ENCODE assay signal across 14 cellular contexts in genomic region chr22:31615481-31615840, GRCh38. TPM values are rescaled to one million over a fixed set of nuclear protein-coding genes. Genes with fewer than 3 reads are reported as not detected.
DNase-seq lines count a peak whose midpoint lies in the region; ATAC-seq and TF ChIP-seq lines count a peak whose summit lies in the region.
"Had no signal": no experiment of that assay in that cellular context is flagged by ENCODE, and none has a peak within 500 bp of the region (broad histone marks: within the 10 kb centered on the region; RNA-seq: fewer than 3 reads in every experiment).

No MANE protein-coding gene starts in this region.

- TF ChIP-seq CTCF in CD4-positive, alpha-beta T cell (IDR thresholded peaks at IDR 0.05) = no peak
- no peak for TF ChIP-seq CTCF in H9 (conservative IDR thresholded peaks at IDR 0.05)
- TF ChIP-seq CTCF in natural killer cell (IDR thresholded peaks at IDR 0.05) = no peak
- no peak for TF ChIP-seq CTCF in colonic mucosa (IDR thresholded peaks at IDR 0.05)

- H3K56ac ChIP-seq in H9 (ENCODE audit: insufficient read length, low read depth, low read length) = no peak overlapping the region

- H4K20me1 ChIP-seq in H9 (ENCODE audit: control insufficient read depth, insufficient read depth, insufficient read length) = no peaks in the 10 kb centered on the region

- CTCF ChIA-PET in CD4-positive, alpha-beta T cell (lab: Charles Lee) = no interaction called here

- ATAC-seq in CD4-positive, alpha-beta T cell (ENCODE audit: poor library complexity) = no peak
- ATAC-seq in activated naive CD8-positive, alpha-beta T cell treated with anti-CD3 and anti-CD28 coated beads, Interleukin-2, amount 10 ng/mL, durations not matched to agents 7 days and 5 days (ENCODE audit: low read depth) = no peak
- ATAC-seq in natural killer cell (no peak), HG02970 (IDR thresholded peaks at IDR 0.05; ENCODE audit: low FRiP score, unreplicated experiment) (no peak)

- no peaks in the 10 kb centered on the region for H3K79me2 ChIP-seq in H9 (ENCODE audit: insufficient read depth, low read length)

- H3K4me3 ChIP-seq in colonic mucosa = no peak overlapping the region
- H3K4me3 ChIP-seq: ascending aorta, thoracic aorta had no signal

- H3K79me1 ChIP-seq in H9 (ENCODE audit: insufficient read depth, low read depth, low read length, poor library complexity, severe bottlenecking) = no peaks in the 10 kb centered on the region

- H4K91ac ChIP-seq in H9 (ENCODE audit: insufficient read length, low read depth, low read length) = no peak overlapping the region

- H3K14ac ChIP-seq in H9 (ENCODE audit: insufficient read depth, low read length) = no peak overlapping the region; the same call in 1 of the 2 replicates

- no peak overlapping the region for H2BK15ac ChIP-seq in H9 (ENCODE audit: low read depth, low read length)

- no peak overlapping the region for H2AK5ac ChIP-seq in H9 (ENCODE audit: insufficient read length, low read length)

- H3K23me2 ChIP-seq in H9 (ENCODE audit: insufficient read length, low read depth, low read length, poor library complexity, severe bottlenecking) = no peaks in the 10 kb centered on the region

- no peak overlapping the region for H3K9ac ChIP-seq in H9 (ENCODE audit: extremely low read depth, insufficient read length, low read length)
- H3K9ac ChIP-seq in colonic mucosa (ENCODE audit: low read depth in 2 of 2, low read length in 2 of 2) = no peak overlapping the region

- H3K9me3 Mint-ChIP-seq in CD4-positive, alpha-beta T cell = no peaks in the 10 kb centered on the region
- no peaks in the 10 kb centered on the region; a peak in 1 of 5 replicates for H3K9me3 Mint-ChIP-seq in H9
- no peaks in the 10 kb centered on the region for H3K9me3 Mint-ChIP-seq in activated naive CD8-positive, alpha-beta T cell treated with anti-CD3 and anti-CD28 coated beads, Interleukin-2, amount 10 ng/mL, durations not matched to agents 7 days and 5 days
- H3K9me3 Mint-ChIP-seq in natural killer cell = no peaks in the 10 kb centered on the region

- H3K36me3 ChIP-seq in colonic mucosa = no peaks in the 10 kb centered on the region

- WGBS in H9 (ENCODE audit: extremely low coverage, insufficient read length, low lambda C conversion rate) = no CpG with 5 or more reads among the region's 4 CpGs

- H4K5ac ChIP-seq in H9 (ENCODE audit: insufficient read length, low read depth, low read length) = no peak overlapping the region

- H3K27me3 ChIP-seq in CD4-positive, alpha-beta T cell (ENCODE audit: control insufficient read depth, insufficient read depth, low read length) = no peaks in the 10 kb centered on the region
- H3K27me3 ChIP-seq in H9 (ENCODE audit: insufficient read depth, low read length) = no peaks in the 10 kb centered on the region
- H3K27me3 ChIP-seq in colonic mucosa = no peaks in the 10 kb centered on the region
- H3K27me3 ChIP-seq: ascending aorta had no signal

- H3K4me1 ChIP-seq in H9 (ENCODE audit: insufficient read depth, low read length) (no peaks in the 10 kb centered on the region), colonic mucosa (peaks cover 8% of the 10 kb centered on the region)
- H3K4me1 ChIP-seq: ascending aorta had no signal

- peak overlapping the region; percentile 53 for H3K27ac ChIP-seq in CD4-positive, alpha-beta T cell (ENCODE audit: low read depth, low read length)
- H3K27ac ChIP-seq in H9 (ENCODE audit: insufficient read length, low read depth, low read length) (no peak overlapping the region), colonic mucosa (no peak overlapping the region)
- H3K27ac ChIP-seq: ascending aorta, thoracic aorta had no signal

- no peak overlapping the region for H3K4ac ChIP-seq in H9 (ENCODE audit: low read depth, low read length)

- H3K27ac Mint-ChIP-seq in CD4-positive, alpha-beta T cell = peak overlapping the region; percentile 56
- H3K27ac Mint-ChIP-seq in H9 (peak overlapping the region in 2 of 3 experiments; percentile 2 to 94; a peak in 6 of 7 replicates), natural killer cell (peak overlapping the region; percentile 85 to 91)
- peak overlapping the region; percentile 85 for H3K27ac Mint-ChIP-seq in activated naive CD8-positive, alpha-beta T cell treated with anti-CD3 and anti-CD28 coated beads, Interleukin-2, amount 10 ng/mL, durations not matched to agents 7 days and 5 days

- no peak for DNase-seq in CD4-positive, alpha-beta T cell
- DNase-seq in H9 (no peak), natural killer cell (no peak), NCI-H82 (lab: John Stamatoyannopoulos, UW) (no peak), SHP77 (lab: John Stamatoyannopoulos, UW) (no peak), colonic mucosa (no peak)
- DNase-seq in activated naive CD8-positive, alpha-beta T cell treated with anti-CD3 and anti-CD28 coated beads, Interleukin-2, amount 10 ng/mL, durations not matched to agents 7 days and 5 days = no peak
- DNase-seq: effector CD8-positive, alpha-beta T cell; foreskin melanocyte; NCI-H345; PC-3 had no signal

- H3K4me2 ChIP-seq in H9 (ENCODE audit: insufficient read depth, insufficient read length, low read length) = no peak overlapping the region

- peaks cover 81% of the 10 kb centered on the region for H3K36me3 Mint-ChIP-seq in CD4-positive, alpha-beta T cell (ENCODE audit: low read depth)
- H3K36me3 Mint-ChIP-seq in H9 (ENCODE audit: insufficient read depth in 1 of 3, low read depth in 3 of 3) = peaks cover 4 to 28% (median 27%) of the 10 kb centered on the region in 3 experiments; a peak in 6 of 7 replicates
- H3K36me3 Mint-ChIP-seq in activated naive CD8-positive, alpha-beta T cell treated with anti-CD3 and anti-CD28 coated beads, Interleukin-2, amount 10 ng/mL, durations not matched to agents 7 days and 5 days = no peaks in the 10 kb centered on the region
- no peaks in the 10 kb centered on the region for H3K36me3 Mint-ChIP-seq in natural killer cell

- H2BK20ac ChIP-seq in H9 (ENCODE audit: low read depth, low read length, poor library complexity, severe bottlenecking) = no peak overlapping the region

- no peak overlapping the region for H2BK120ac ChIP-seq in H9 (ENCODE audit: low read depth, low read length, poor library complexity, severe bottlenecking)

- no peaks in the 10 kb centered on the region for H3K27me3 Mint-ChIP-seq in CD4-positive, alpha-beta T cell
- H3K27me3 Mint-ChIP-seq in H9 (ENCODE audit: low read depth) = peaks cover 1% of the 10 kb centered on the region; the same call in 1 of the 2 replicates
- no peaks in the 10 kb centered on the region for H3K27me3 Mint-ChIP-seq in activated naive CD8-positive, alpha-beta T cell treated with anti-CD3 and anti-CD28 coated beads, Interleukin-2, amount 10 ng/mL, durations not matched to agents 7 days and 5 days
- H3K27me3 Mint-ChIP-seq in natural killer cell (ENCODE audit: low read depth in 2 of 2) = no peaks in the 10 kb centered on the region

- intact Hi-C loops in CD4-positive, alpha-beta T cell (cut with DNase I, micrococcal nuclease) = no loop called here
- intact Hi-C loops in natural killer cell (cut with micrococcal nuclease) (no loop called here), colonic mucosa (cut with DNase I) (no loop called here)

- no peak overlapping the region for H3K18ac ChIP-seq in H9 (ENCODE audit: insufficient read length, low read depth, low read length)

- no peak overlapping the region for H2AFZ ChIP-seq in H9 (ENCODE audit: low read length)

- H2BK12ac ChIP-seq in H9 (ENCODE audit: insufficient read length, low read depth, low read length) = no peak overlapping the region

- H3K23ac ChIP-seq in H9 (ENCODE audit: insufficient read length, low read depth, low read length) = no peak overlapping the region

- H3T11ph ChIP-seq in H9 (ENCODE audit: low read length) = no peak overlapping the region

- no peak overlapping the region for H2BK5ac ChIP-seq in H9 (ENCODE audit: insufficient read length, low read length)

- POLR2A ChIA-PET in CD4-positive, alpha-beta T cell (lab: Charles Lee) = no interaction called here
- POLR2A ChIA-PET in activated naive CD8-positive, alpha-beta T cell treated with anti-CD3 and anti-CD28 coated beads, Interleukin-2, amount 10 ng/mL, durations not matched to agents 7 days and 5 days (lab: Charles Lee) = interaction anchor here (1.5 kb wide), 1 partner anchor 15 kb away, joined by 9 read pairs; no protein-coding TSS in a partner anchor

- H4K8ac ChIP-seq in H9 (replicated peaks; ENCODE audit: insufficient read length, low read depth, low read length) = no peak overlapping the region

- H3K4me1 Mint-ChIP-seq in CD4-positive, alpha-beta T cell (ENCODE audit: low read depth) = peaks cover 7% of the 10 kb centered on the region
- H3K4me1 Mint-ChIP-seq in H9 (peaks cover 0 to 3% of the 10 kb centered on the region in 2 experiments; a peak in 2 of 4 replicates), natural killer cell (peaks cover 11 to 22% of the 10 kb centered on the region in 2 donors)
- H3K4me1 Mint-ChIP-seq in activated naive CD8-positive, alpha-beta T cell treated with anti-CD3 and anti-CD28 coated beads, Interleukin-2, amount 10 ng/mL, durations not matched to agents 7 days and 5 days = peaks cover 12% of the 10 kb centered on the region

- H3K9me3 ChIP-seq in CD4-positive, alpha-beta T cell (ENCODE audit: control insufficient read depth, low read length) = no peaks in the 10 kb centered on the region
- H3K9me3 ChIP-seq in H9 (ENCODE audit: control insufficient read depth, low read depth, low read length) (no peaks in the 10 kb centered on the region), colonic mucosa (no peaks in the 10 kb centered on the region)
- H3K9me3 ChIP-seq: ascending aorta, thoracic aorta had no signal

- H3K4me3 Mint-ChIP-seq in CD4-positive, alpha-beta T cell = no peak overlapping the region
- H3K4me3 Mint-ChIP-seq in H9 (no peak overlapping the region; a peak in 1 of 5 replicates), natural killer cell (no peak overlapping the region)
- H3K4me3 Mint-ChIP-seq in activated naive CD8-positive, alpha-beta T cell treated with anti-CD3 and anti-CD28 coated beads, Interleukin-2, amount 10 ng/mL, durations not matched to agents 7 days and 5 days = no peak overlapping the region

RNA-seq across cellular contexts. Expression of gene PISD, which starts 46.6 kb away (rescaled TPM):
- total RNA-seq in CD4-positive, alpha-beta T cell = 10 to 100 TPM; 23.4 to 25.3 TPM
- 55.9 and 62.0 TPM in 2 replicates for total RNA-seq in H9 (2021)
- total RNA-seq in activated naive CD8-positive, alpha-beta T cell treated with anti-CD3 and anti-CD28 coated beads, Interleukin-2, amount 10 ng/mL, durations not matched to agents 7 days and 5 days = 10 to 100 TPM; 25.4 to 26.1 TPM
- total RNA-seq in natural killer cell = 10 to 100 TPM; 36.0 to 52.1 (median 47.8) TPM
- total RNA-seq in colonic mucosa = 10 to 100 TPM; 30.8 to 48.1 TPM
